Comparison of ENCODE assay signal across 15 cellular contexts in genomic region chr7:120760050-120760449, GRCh38.
DNase-seq lines count a peak whose midpoint lies in the region; ATAC-seq lines count a peak whose summit lies in the region.
"Had no signal": no experiment of that assay in that cellular context is flagged by ENCODE, and none has a peak within 500 bp of the region (broad histone marks: within the 10 kb centered on the region; RNA-seq: fewer than 3 reads in every experiment).

No MANE protein-coding gene starts in this region.

- no peaks in the 10 kb centered on the region for H3K36me3 Mint-ChIP-seq in activated CD8-positive, alpha-beta memory T cell treated with anti-CD3 and anti-CD28 coated beads, Interleukin-2, amount 10 ng/mL, durations not matched to agents 7 days and 5 days
- H3K36me3 Mint-ChIP-seq: CD14-positive monocyte had no signal

- peak; percentile 42 for ATAC-seq in activated CD8-positive, alpha-beta memory T cell treated with anti-CD3 and anti-CD28 coated beads, Interleukin-2, amount 10 ng/mL, durations not matched to agents 7 days and 5 days
- ATAC-seq in GM21723 (IDR thresholded peaks at IDR 0.05; ENCODE audit: unreplicated experiment) (peak; percentile 64), HG03095 (IDR thresholded peaks at IDR 0.05; ENCODE audit: unreplicated experiment) (peak; percentile 79)
- ATAC-seq: activated CD4-positive, CD25-positive, alpha-beta regulatory T cell treated with anti-CD3 and anti-CD28 coated beads, Interleukin-2, amount 50 U/mL, for 24 hours; activated T-cell treated with anti-CD3 and anti-CD28 coated beads, Interleukin-2, amount 50 U/mL, for 4 hours had no signal

- H3K27me3 Mint-ChIP-seq in activated CD8-positive, alpha-beta memory T cell treated with anti-CD3 and anti-CD28 coated beads, Interleukin-2, amount 10 ng/mL, durations not matched to agents 7 days and 5 days, result no peaks in the 10 kb centered on the region

- CTCF ChIA-PET in activated CD8-positive, alpha-beta memory T cell treated with anti-CD3 and anti-CD28 coated beads, Interleukin-2, amount 10 ng/mL, durations not matched to agents 7 days and 5 days (lab: Charles Lee), result no interaction called here

- H3K9me3 Mint-ChIP-seq in activated CD8-positive, alpha-beta memory T cell treated with anti-CD3 and anti-CD28 coated beads, Interleukin-2, amount 10 ng/mL, durations not matched to agents 7 days and 5 days (ENCODE audit: low read depth), result no peaks in the 10 kb centered on the region
- H3K9me3 Mint-ChIP-seq: activated T-cell treated with anti-CD3 and anti-CD28 coated beads, Interleukin-2, amount 50 U/mL, for 4 hours; H9 had no signal

- peaks cover 7% of the 10 kb centered on the region for H3K4me1 Mint-ChIP-seq in activated CD8-positive, alpha-beta memory T cell treated with anti-CD3 and anti-CD28 coated beads, Interleukin-2, amount 10 ng/mL, durations not matched to agents 7 days and 5 days
- H3K4me1 Mint-ChIP-seq: CD14-positive monocyte had no signal

- H3K4me3 Mint-ChIP-seq in activated CD8-positive, alpha-beta memory T cell treated with anti-CD3 and anti-CD28 coated beads, Interleukin-2, amount 10 ng/mL, durations not matched to agents 7 days and 5 days, result no peak overlapping the region
- H3K4me3 Mint-ChIP-seq: activated T-cell treated with anti-CD3 and anti-CD28 coated beads, Interleukin-2, amount 50 U/mL, for 4 hours; CD14-positive monocyte; H9 had no signal

- no peak overlapping the region for H3K27ac Mint-ChIP-seq in activated CD8-positive, alpha-beta memory T cell treated with anti-CD3 and anti-CD28 coated beads, Interleukin-2, amount 10 ng/mL, durations not matched to agents 7 days and 5 days
- H3K27ac Mint-ChIP-seq: CD14-positive monocyte had no signal

- DNase-seq in activated CD8-positive, alpha-beta memory T cell treated with anti-CD3 and anti-CD28 coated beads, Interleukin-2, amount 10 ng/mL, durations not matched to agents 7 days and 5 days, result no peak
- DNase-seq in activated CD8-positive, alpha-beta memory T cell treated with anti-CD3 and anti-CD28 coated beads for 24 hours, result no peak
- DNase-seq in COLO829 (ENCODE audit: low spot score), result no peak
- no peak for DNase-seq in activated CD4-positive, alpha-beta T cell treated with anti-CD3 and anti-CD28 coated beads, Interleukin-2, amount 50 U/mL, for 4 hours
- DNase-seq in activated CD4-positive, alpha-beta T cell treated with anti-CD3 and anti-CD28 coated beads for 48 hours, result no peak
- no peak for DNase-seq in NCI-H748 (lab: John Stamatoyannopoulos, UW; ENCODE audit: unreplicated experiment)
- DNase-seq: activated T-cell treated with anti-CD3 and anti-CD28 coated beads, Interleukin-2, amount 50 U/mL, for 4 hours; DND-41; H9; NCI-H187 treated with DMSO at 0.1 percent for 48 hours; NCI-H774 had no signal
